11 cellular contexts compared by ENCODE assay signal in genomic region chr12:57517187-57517586, GRCh38. TPM values are rescaled to one million over a fixed set of nuclear protein-coding genes. Genes with fewer than 3 reads are reported as not detected.
A peak's percentile ranks its signal among the peaks of the same experiment; 100 is the strongest.
DNase-seq lines count a peak whose midpoint lies in the region; ATAC-seq and TF ChIP-seq lines count a peak whose summit lies in the region.
"Had no signal": no experiment of that assay in that cellular context is flagged by ENCODE, and none has a peak within 500 bp of the region (broad histone marks: within the 10 kb centered on the region; RNA-seq: fewer than 3 reads in every experiment).

No MANE protein-coding gene starts in this region.

- peak overlapping the region in 1 of 5 donors; percentile 41 for H3K9ac ChIP-seq in subcutaneous abdominal adipose tissue (ENCODE audit: low read length in 5 of 5)

- H3K27me3 ChIP-seq in subcutaneous abdominal adipose tissue (ENCODE audit: control insufficient read depth in 5 of 5, insufficient read depth in 4 of 5, low read length in 5 of 5), result no peaks in the 10 kb centered on the region

- H3K4me1 Mint-ChIP-seq in activated T-cell treated with anti-CD3 and anti-CD28 coated beads, Interleukin-2, amount 50 U/mL, for 72 hours (ENCODE audit: low read depth), result peaks cover 37% of the 10 kb centered on the region
- H3K4me1 Mint-ChIP-seq in T-helper 17 cell, result peaks cover 35% of the 10 kb centered on the region

- H3K36me3 Mint-ChIP-seq in activated T-cell treated with anti-CD3 and anti-CD28 coated beads, Interleukin-2, amount 50 U/mL, for 72 hours (ENCODE audit: insufficient read depth in 2 of 2), result peaks cover 26 to 52% of the 10 kb centered on the region in 2 donors
- H3K36me3 Mint-ChIP-seq in T-helper 17 cell (ENCODE audit: low read depth), result peaks cover 9% of the 10 kb centered on the region

- no peaks in the 10 kb centered on the region for H3K9me3 ChIP-seq in T-helper 17 cell (ENCODE audit: control insufficient read depth, low read length, poor library complexity, severe bottlenecking)
- no peaks in the 10 kb centered on the region for H3K9me3 ChIP-seq in subcutaneous abdominal adipose tissue (ENCODE audit: control insufficient read depth in 5 of 5, low read length in 5 of 5)
- H3K9me3 ChIP-seq: HAP-1 had no signal

- H3K4me1 ChIP-seq in subcutaneous abdominal adipose tissue (ENCODE audit: control insufficient read depth in 5 of 5, insufficient read depth in 5 of 5, low read length in 5 of 5), result peaks cover 16 to 49% (median 45%) of the 10 kb centered on the region in 5 donors

- ATAC-seq in activated T-cell treated with anti-CD3 and anti-CD28 coated beads, Interleukin-2, amount 50 U/mL, for 72 hours (replicated peaks in 1 of 2), result no peak
- ATAC-seq in T-helper 17 cell (no peak), GM19463 (IDR thresholded peaks at IDR 0.05; ENCODE audit: unreplicated experiment) (no peak)

- H3K36me3 ChIP-seq in subcutaneous abdominal adipose tissue (ENCODE audit: control insufficient read depth in 5 of 5, insufficient read depth in 5 of 5, low read length in 5 of 5), result peaks cover 17 to 56% (median 49%) of the 10 kb centered on the region in 5 donors

- H3K27ac Mint-ChIP-seq in activated T-cell treated with anti-CD3 and anti-CD28 coated beads, Interleukin-2, amount 50 U/mL, for 72 hours, result peak overlapping the region; percentile 99
- H3K27ac Mint-ChIP-seq in T-helper 17 cell, result peak overlapping the region; percentile 98
- H3K27ac Mint-ChIP-seq: activated B cell treated with CpG ODN at 0.5 μM for 24 hours had no signal

- intact Hi-C loops in head of caudate nucleus (cut with DNase I), result no loop called here

- TF ChIP-seq CTCF in fibroblast of pulmonary artery (IDR thresholded peaks at IDR 0.05; ENCODE audit: low read length, missing control alignments), result no peak

- H3K27ac ChIP-seq in subcutaneous abdominal adipose tissue (ENCODE audit: low read depth, low read length), result peak overlapping the region; percentile 99

- H3K9me3 Mint-ChIP-seq in activated T-cell treated with anti-CD3 and anti-CD28 coated beads, Interleukin-2, amount 50 U/mL, for 72 hours, result no peaks in the 10 kb centered on the region
- H3K9me3 Mint-ChIP-seq: activated B cell treated with CpG ODN at 0.5 μM for 24 hours had no signal

- H3K27me3 Mint-ChIP-seq in activated T-cell treated with anti-CD3 and anti-CD28 coated beads, Interleukin-2, amount 50 U/mL, for 72 hours (ENCODE audit: low read depth), result no peaks in the 10 kb centered on the region
- H3K27me3 Mint-ChIP-seq in T-helper 17 cell, result no peaks in the 10 kb centered on the region
- H3K27me3 Mint-ChIP-seq: activated B cell treated with CpG ODN at 0.5 μM for 24 hours had no signal

- no peak for DNase-seq in activated T-cell treated with anti-CD3 and anti-CD28 coated beads, Interleukin-2, amount 50 U/mL, for 72 hours
- no peak for DNase-seq in activated T-cell treated with anti-CD3 and anti-CD28 coated beads, Interleukin-2, amount 50 U/mL, for 1 hour
- DNase-seq in T-helper 17 cell (no peak), fibroblast of pulmonary artery (ENCODE audit: low read depth) (peak; percentile 53), head of caudate nucleus (no peak), NCI-H748 treated with DMSO at 0.1 percent for 48 hours (lab: John Stamatoyannopoulos, UW) (no peak)
- DNase-seq: activated B cell treated with CpG ODN at 0.5 μM for 24 hours, NCI-H1092 had no signal

- H3K4me3 ChIP-seq in fibroblast of pulmonary artery (replicated peaks; ENCODE audit: low read depth, low read length) (peak overlapping the region; percentile 87), subcutaneous abdominal adipose tissue (ENCODE audit: low read depth in 1 of 5, low read length in 5 of 5) (no peak overlapping the region)
- H3K4me3 ChIP-seq: HAP-1 had no signal

- peak overlapping the region in 1 of 2 donors; percentile 98 for H3K4me3 Mint-ChIP-seq in activated T-cell treated with anti-CD3 and anti-CD28 coated beads, Interleukin-2, amount 50 U/mL, for 72 hours
- no peak overlapping the region for H3K4me3 Mint-ChIP-seq in T-helper 17 cell
- H3K4me3 Mint-ChIP-seq: activated B cell treated with CpG ODN at 0.5 μM for 24 hours had no signal

RNA-seq across cellular contexts. Expression of gene DDIT3, which starts 3.1 kb away (rescaled TPM):
- total RNA-seq in activated T-cell treated with anti-CD3 and anti-CD28 coated beads, Interleukin-2, amount 50 U/mL, for 72 hours, result 10 to 100 TPM; 64.6 to 71.7 TPM
- 100 to 1,000 TPM; 115 to 145 TPM for total RNA-seq in T-helper 17 cell

RNA-seq across cellular contexts. Expression of gene MBD6, which starts 5.4 kb away (rescaled TPM):
- total RNA-seq in activated T-cell treated with anti-CD3 and anti-CD28 coated beads, Interleukin-2, amount 50 U/mL, for 72 hours, result 100 to 1,000 TPM; 131 to 148 TPM
- 10 to 100 TPM; 82.4 to 93.5 TPM for total RNA-seq in T-helper 17 cell

RNA-seq across cellular contexts. Expression of gene MARS1, which starts 29.3 kb away (rescaled TPM):
- 100 to 1,000 TPM; 575 to 653 TPM for total RNA-seq in activated T-cell treated with anti-CD3 and anti-CD28 coated beads, Interleukin-2, amount 50 U/mL, for 72 hours
- total RNA-seq in T-helper 17 cell, result 100 to 1,000 TPM; 175 to 180 TPM

RNA-seq across cellular contexts. Expression of gene DCTN2, which starts 29.8 kb away (rescaled TPM):
- total RNA-seq in activated T-cell treated with anti-CD3 and anti-CD28 coated beads, Interleukin-2, amount 50 U/mL, for 72 hours, result 10 to 100 TPM; 94.9 to 99.0 TPM
- 10 to 100 TPM; 63.9 to 78.8 TPM for total RNA-seq in T-helper 17 cell

RNA-seq across cellular contexts. Expression of gene KIF5A, which starts 32.7 kb away (rescaled TPM):
- 1 to 10 TPM; 3.2 to 5.9 TPM for total RNA-seq in activated T-cell treated with anti-CD3 and anti-CD28 coated beads, Interleukin-2, amount 50 U/mL, for 72 hours
- under 1 TPM; 0.35 to 0.63 TPM for total RNA-seq in T-helper 17 cell
